Comparison of ENCODE assay signal across 6 cellular contexts in the genomic region with DNA sequence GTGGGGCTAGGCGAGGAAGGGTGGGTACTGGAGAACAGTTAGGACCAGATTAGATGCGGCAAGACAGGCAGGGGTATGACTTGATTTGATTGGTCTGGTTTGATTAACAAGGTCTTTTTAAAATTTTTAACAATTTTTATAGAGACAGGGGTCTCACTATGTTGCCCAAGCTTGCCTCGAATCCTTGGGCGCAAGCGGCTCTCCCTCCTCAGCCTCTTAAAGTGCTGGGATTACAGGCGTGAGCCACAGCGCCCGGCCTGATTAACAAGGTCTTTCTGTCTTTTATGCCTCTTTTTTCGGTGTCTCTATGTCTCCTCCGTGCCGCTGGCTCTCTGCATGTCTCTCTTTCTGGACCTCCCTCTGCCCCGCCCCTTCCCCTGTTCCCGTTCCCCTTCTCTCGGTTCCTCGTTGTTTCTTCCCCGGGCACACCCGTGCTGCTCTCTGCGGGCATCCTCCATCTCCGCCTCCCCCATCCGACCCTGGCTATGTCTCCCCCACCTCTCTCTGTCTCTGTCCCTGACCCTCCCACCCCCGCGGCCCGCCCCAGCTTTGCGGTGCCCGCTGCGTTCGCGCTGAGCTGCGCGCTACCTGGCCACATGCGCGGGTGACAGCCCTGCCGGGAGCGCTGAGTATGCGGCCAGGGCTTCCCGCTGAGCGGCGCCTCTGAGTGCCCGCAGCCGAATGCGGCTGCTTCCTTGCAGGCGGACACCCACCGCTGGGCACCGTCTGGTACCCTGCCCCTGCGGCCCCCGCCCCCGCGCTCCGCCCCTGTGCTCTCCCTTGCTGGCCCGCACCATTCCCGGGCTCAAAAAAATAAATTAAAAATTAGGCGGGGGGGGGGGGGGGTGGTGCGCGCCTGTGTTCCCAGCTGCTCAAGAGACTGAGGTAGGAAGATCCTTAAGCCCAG. TPM values are rescaled to one million over a fixed set of nuclear protein-coding genes. Genes with fewer than 3 reads are reported as not detected.
A peak's percentile ranks its signal among the peaks of the same experiment; 100 is the strongest.
DNase-seq lines count a peak whose midpoint lies in the region; ATAC-seq and TF ChIP-seq lines count a peak whose summit lies in the region.

No MANE protein-coding gene starts in this region.

- peaks cover 29% of the 10 kb centered on the region for H3K27me3 Mint-ChIP-seq in activated CD4-positive, alpha-beta T cell treated with anti-CD3 and anti-CD28 coated beads, Interleukin-2, amount 10 ng/mL, durations not matched to agents 7 days and 5 days

- in situ Hi-C loops in KBM-7 (cut with MboI; ENCODE audit: low pct_unique_long_range_greater_than_20kb, low sequenced_read_pairs): no loop called here

- no peak for TF ChIP-seq POLR2A in GM18505 (IDR thresholded peaks at IDR 0.05; ENCODE audit: borderline replicate concordance, extremely low read depth, insufficient read depth, insufficient read length)

- H3K36me3 Mint-ChIP-seq in activated CD4-positive, alpha-beta T cell treated with anti-CD3 and anti-CD28 coated beads, Interleukin-2, amount 10 ng/mL, durations not matched to agents 7 days and 5 days (ENCODE audit: low read depth): no peaks in the 10 kb centered on the region

- peaks cover 3% of the 10 kb centered on the region for H3K4me1 Mint-ChIP-seq in activated CD4-positive, alpha-beta T cell treated with anti-CD3 and anti-CD28 coated beads, Interleukin-2, amount 10 ng/mL, durations not matched to agents 7 days and 5 days

- H3K9me3 Mint-ChIP-seq in activated CD4-positive, alpha-beta T cell treated with anti-CD3 and anti-CD28 coated beads, Interleukin-2, amount 10 ng/mL, durations not matched to agents 7 days and 5 days: peaks cover 3% of the 10 kb centered on the region

- H3K4me3 Mint-ChIP-seq in activated CD4-positive, alpha-beta T cell treated with anti-CD3 and anti-CD28 coated beads, Interleukin-2, amount 10 ng/mL, durations not matched to agents 7 days and 5 days: peak overlapping the region; percentile 73

- H3K4me3 ChIP-seq in AG04449 (ENCODE audit: low read depth, low read length): peak overlapping the region; percentile 39

- POLR2A ChIA-PET in AG04449 (lab: Yijun Ruan, JAX): no interaction called here
- POLR2A ChIA-PET in activated CD4-positive, alpha-beta T cell treated with anti-CD3 and anti-CD28 coated beads, Interleukin-2, amount 10 ng/mL, durations not matched to agents 7 days and 5 days (lab: Charles Lee): no interaction called here

- no peak overlapping the region for H3K27ac Mint-ChIP-seq in activated CD4-positive, alpha-beta T cell treated with anti-CD3 and anti-CD28 coated beads, Interleukin-2, amount 10 ng/mL, durations not matched to agents 7 days and 5 days

- TF ChIP-seq CTCF in AG04449 (IDR thresholded peaks at IDR 0.05; ENCODE audit: insufficient read depth, low read length, missing control alignments): no peak

- CTCF ChIA-PET in AG04449 (lab: Yijun Ruan, JAX): interaction anchor here (0.9 kb wide), 1 partner anchor 33 kb away, joined by 3 read pairs; no protein-coding TSS in a partner anchor
- CTCF ChIA-PET in activated CD4-positive, alpha-beta T cell treated with anti-CD3 and anti-CD28 coated beads, Interleukin-2, amount 10 ng/mL, durations not matched to agents 7 days and 5 days (lab: Charles Lee): no interaction called here

- DNase-seq in AG04449 (ENCODE audit: low read depth, low spot score) (no peak), KBM-7 (peak; percentile 58), iPS-NIHi7 (ENCODE audit: extremely low spot score) (peak; percentile 75)
- peak; percentile 17 for DNase-seq in activated CD4-positive, alpha-beta T cell treated with anti-CD3 and anti-CD28 coated beads, Interleukin-2, amount 10 ng/mL, durations not matched to agents 7 days and 5 days

- ATAC-seq in GM18505 (IDR thresholded peaks at IDR 0.05; ENCODE audit: unreplicated experiment): no peak
- no peak for ATAC-seq in HG03520 (IDR thresholded peaks at IDR 0.05; ENCODE audit: unreplicated experiment)

RNA-seq across cellular contexts. Expression of gene SDHAF1, which starts 8.1 kb away (rescaled TPM):
- total RNA-seq in activated CD4-positive, alpha-beta T cell treated with anti-CD3 and anti-CD28 coated beads, Interleukin-2, amount 10 ng/mL, durations not matched to agents 7 days and 5 days: 10 to 100 TPM; 15.6 to 16.8 TPM

RNA-seq across cellular contexts. Expression of gene SYNE4, which starts 21.7 kb away (rescaled TPM):
- 1 to 10 TPM; 1.8 to 2.4 TPM for total RNA-seq in activated CD4-positive, alpha-beta T cell treated with anti-CD3 and anti-CD28 coated beads, Interleukin-2, amount 10 ng/mL, durations not matched to agents 7 days and 5 days

RNA-seq across cellular contexts. Expression of gene ALKBH6, which starts 27.1 kb away (rescaled TPM):
- 10 to 100 TPM; 38.2 to 43.0 TPM for total RNA-seq in activated CD4-positive, alpha-beta T cell treated with anti-CD3 and anti-CD28 coated beads, Interleukin-2, amount 10 ng/mL, durations not matched to agents 7 days and 5 days

RNA-seq across cellular contexts. Expression of gene CLIP3, which starts 45.8 kb away (rescaled TPM):
- 1 to 10 TPM in 1 of 2 experiments, under 1 TPM in 1; 0.75 to 1.4 TPM for total RNA-seq in activated CD4-positive, alpha-beta T cell treated with anti-CD3 and anti-CD28 coated beads, Interleukin-2, amount 10 ng/mL, durations not matched to agents 7 days and 5 days

RNA-seq across cellular contexts. Expression of gene LRFN3, which starts 50.7 kb away (rescaled TPM):
- total RNA-seq in activated CD4-positive, alpha-beta T cell treated with anti-CD3 and anti-CD28 coated beads, Interleukin-2, amount 10 ng/mL, durations not matched to agents 7 days and 5 days: 10 to 100 TPM; 12.3 to 13.5 TPM
